Comparison of ENCODE assay signal across 28 cellular contexts in the genomic region with DNA sequence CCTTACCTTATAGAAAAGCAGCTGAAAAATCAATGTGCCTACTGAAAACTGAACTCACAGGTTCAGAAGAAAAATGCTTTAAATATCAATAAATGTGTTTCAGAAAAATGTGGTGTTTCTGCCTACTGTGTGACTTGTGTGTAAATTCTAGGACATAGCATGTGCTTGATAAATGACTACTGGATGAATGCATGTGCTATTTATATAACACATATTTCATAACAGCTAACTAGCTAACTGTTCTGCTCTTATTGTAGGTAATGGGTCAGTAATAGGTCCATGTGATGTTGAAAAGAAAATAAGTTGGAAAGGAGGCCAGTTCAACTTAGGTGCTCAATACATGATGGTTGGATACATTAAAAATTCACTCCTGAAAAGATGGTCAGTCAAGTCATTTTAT.
"Had no signal": no experiment of that assay in that cellular context is flagged by ENCODE, and none has a peak within 500 bp of the region (broad histone marks: within the 10 kb centered on the region; RNA-seq: fewer than 3 reads in every experiment).

No MANE protein-coding gene starts in this region.

- H3K27me3 ChIP-seq: stomach, suprapubic skin, testis, thyroid gland, tibial artery, tibial nerve, transverse colon, upper lobe of left lung, upper lobe of right lung, uterus, vagina had no signal

- H3K27me3 Mint-ChIP-seq: stimulated activated memory B cell treated with anti-CD40 and anti-IgM and Interleukin-4, amounts not matched to agents 10 μg/mL and 1 μg/mL and 100 μg/mL, for 72 hours; stimulated activated naive CD8-positive, alpha-beta T cell treated with anti-CD3 and anti-CD28 coated beads, Interleukin-15, amount 100 ng/mL, for 72 hours; stimulated activated naive CD8-positive, alpha-beta T cell treated with anti-CD3 and anti-CD28 coated beads, Interleukin-15, Interleukin-2, amounts not matched to agents 100 ng/mL and 50 ng/mL, for 24 hours had no signal

- H3K27ac ChIP-seq: stomach, suprapubic skin, testis, thoracic aorta, thyroid gland, tibial artery, tibial nerve, transverse colon, upper lobe of left lung, upper lobe of right lung, uterus, vagina had no signal

- FAIRE-seq: urothelium cell line had no signal

- DNase-seq: stimulated activated CD4-positive, alpha-beta T cell treated with anti-CD3 and anti-CD28 coated beads, Interleukin-2, amount 100 ng/mL, for 48 hours; stimulated activated CD4-positive, alpha-beta T cell treated with anti-CD3 and anti-CD28 coated beads, Interleukin-4, amount 100 ng/mL, for 1 hour; stimulated activated CD4-positive, alpha-beta T cell treated with anti-CD3 and anti-CD28 coated beads, Interleukin-4, amount 100 ng/mL, for 24 hours; stimulated activated CD4-positive, alpha-beta T cell treated with anti-CD3 and anti-CD28 coated beads, Interleukin-4, amount 100 ng/mL, for 4 hours; stimulated activated CD8-positive, alpha-beta memory T cell treated with anti-CD3 and anti-CD28 coated beads, Interleukin-4, amount 100 ng/mL, for 48 hours; stimulated activated naive CD4-positive, alpha-beta T cell; stimulated activated naive CD4-positive, alpha-beta T cell treated with Interleukin-2 at 50 U/mL for 16 hours; stimulated activated naive CD8-positive, alpha-beta T cell treated with anti-CD3 and anti-CD28 coated beads, Interleukin-15, amount 100 ng/mL, for 72 hours; stimulated activated naive CD8-positive, alpha-beta T cell treated with anti-CD3 and anti-CD28 coated beads, Interleukin-15, Interleukin-2, amounts not matched to agents 100 U/mL and 50 U/mL, for 24 hours; stomach; substantia nigra; testis; thyroid gland; tibial artery; transverse colon; trophoblast cell; upper lobe of left lung; upper lobe of right lung; uterus had no signal

- H3K36me3 ChIP-seq: stomach, suprapubic skin, thoracic aorta, thyroid gland, tibial artery, tibial nerve, transverse colon, upper lobe of left lung, upper lobe of right lung, uterus, vagina had no signal

- H3K27ac Mint-ChIP-seq: stimulated activated effector memory CD8-positive, alpha-beta T cell treated with anti-CD3 and anti-CD28 coated beads, Interleukin-12 subunit alpha, Interleukin-12 subunit beta, amount 100 ng/mL, for 72 hours; stimulated activated memory B cell treated with anti-CD40 and anti-IgM and Interleukin-4, amounts not matched to agents 10 μg/mL and 1 μg/mL and 100 μg/mL, for 72 hours; stimulated activated naive CD8-positive, alpha-beta T cell treated with anti-CD3 and anti-CD28 coated beads, Interleukin-15, amount 100 ng/mL, for 72 hours; stimulated activated naive CD8-positive, alpha-beta T cell treated with anti-CD3 and anti-CD28 coated beads, Interleukin-15, Interleukin-2, amounts not matched to agents 100 ng/mL and 50 ng/mL, for 24 hours; type B pancreatic cell had no signal

- H3K4me1 ChIP-seq: stomach, suprapubic skin, testis, thyroid gland, tibial artery, tibial nerve, transverse colon, upper lobe of left lung, upper lobe of right lung, uterus, vagina had no signal

- H3K4me3 ChIP-seq: stomach, suprapubic skin, testis, thoracic aorta, thyroid gland, tibial artery, tibial nerve, transverse colon, upper lobe of left lung, upper lobe of right lung, uterus, vagina had no signal

- H3K9me3 ChIP-seq: stomach, suprapubic skin, testis, thoracic aorta, thyroid gland, tibial artery, tibial nerve, transverse colon, upper lobe of left lung, upper lobe of right lung, uterus, vagina had no signal

- H3K9me3 Mint-ChIP-seq: stimulated activated memory B cell treated with anti-CD40 and anti-IgM and Interleukin-4, amounts not matched to agents 10 μg/mL and 1 μg/mL and 100 μg/mL, for 72 hours had no signal

- ATAC-seq: stimulated activated effector memory CD8-positive, alpha-beta T cell treated with anti-CD3 and anti-CD28 coated beads, Interleukin-12 subunit alpha, Interleukin-12 subunit beta, amount 100 ng/mL, for 72 hours; stimulated activated memory B cell treated with anti-CD40 and anti-IgM and Interleukin-4, amounts not matched to agents 10 μg/mL and 1 μg/mL and 100 μg/mL, for 72 hours; stimulated activated naive CD8-positive, alpha-beta T cell treated with anti-CD3 and anti-CD28 coated beads, Interleukin-15, amount 100 ng/mL, for 72 hours; stimulated activated naive CD8-positive, alpha-beta T cell treated with anti-CD3 and anti-CD28 coated beads, Interleukin-15, Interleukin-2, amounts not matched to agents 100 U/mL and 50 U/mL, for 24 hours; upper lobe of right lung had no signal

- H3K36me3 Mint-ChIP-seq: stimulated activated effector memory CD8-positive, alpha-beta T cell treated with anti-CD3 and anti-CD28 coated beads, Interleukin-12 subunit alpha, Interleukin-12 subunit beta, amount 100 ng/mL, for 72 hours; stimulated activated memory B cell treated with anti-CD40 and anti-IgM and Interleukin-4, amounts not matched to agents 10 μg/mL and 1 μg/mL and 100 μg/mL, for 72 hours had no signal

- H3K4me1 Mint-ChIP-seq: stimulated activated effector memory CD8-positive, alpha-beta T cell treated with anti-CD3 and anti-CD28 coated beads, Interleukin-12 subunit alpha, Interleukin-12 subunit beta, amount 100 ng/mL, for 72 hours; stimulated activated memory B cell treated with anti-CD40 and anti-IgM and Interleukin-4, amounts not matched to agents 10 μg/mL and 1 μg/mL and 100 μg/mL, for 72 hours; stimulated activated naive CD8-positive, alpha-beta T cell treated with anti-CD3 and anti-CD28 coated beads, Interleukin-15, amount 100 ng/mL, for 72 hours had no signal

- H3K4me3 Mint-ChIP-seq: stimulated activated effector memory CD8-positive, alpha-beta T cell treated with anti-CD3 and anti-CD28 coated beads, Interleukin-12 subunit alpha, Interleukin-12 subunit beta, amount 100 ng/mL, for 72 hours; stimulated activated memory B cell treated with anti-CD40 and anti-IgM and Interleukin-4, amounts not matched to agents 10 μg/mL and 1 μg/mL and 100 μg/mL, for 72 hours; stimulated activated naive CD8-positive, alpha-beta T cell treated with anti-CD3 and anti-CD28 coated beads, Interleukin-15, amount 100 ng/mL, for 72 hours; stimulated activated naive CD8-positive, alpha-beta T cell treated with anti-CD3 and anti-CD28 coated beads, Interleukin-15, Interleukin-2, amounts not matched to agents 100 ng/mL and 50 ng/mL, for 24 hours; type B pancreatic cell had no signal
